ENCODE assay signal across 1 cellular context in the genomic region with DNA sequence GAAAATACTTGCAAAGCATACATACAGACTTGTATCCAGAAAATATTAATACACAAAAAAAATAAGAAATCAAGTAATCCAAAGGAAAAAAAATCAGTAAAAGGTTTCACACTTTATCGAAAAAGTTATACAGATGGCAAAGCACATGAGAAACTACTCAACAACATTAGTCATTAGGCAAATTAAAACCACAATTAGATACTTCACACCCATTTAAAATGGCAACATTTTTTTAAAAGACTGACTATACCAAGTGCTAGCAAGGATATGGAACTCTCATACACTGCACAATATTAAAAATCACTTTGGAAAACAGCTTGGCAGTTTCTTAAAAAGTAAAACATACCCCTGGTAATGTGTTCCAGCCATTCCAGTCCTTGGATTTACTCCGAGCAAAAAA.
TF ChIP-seq lines count a peak whose summit lies in the region.

No MANE protein-coding gene starts in this region.

TF ChIP-seq in WTC11, 78 proteins besides CTCF, POLR2A, EP300 and RAD21 (continued from another document):
- TF ChIP-seq, protein P1, sequence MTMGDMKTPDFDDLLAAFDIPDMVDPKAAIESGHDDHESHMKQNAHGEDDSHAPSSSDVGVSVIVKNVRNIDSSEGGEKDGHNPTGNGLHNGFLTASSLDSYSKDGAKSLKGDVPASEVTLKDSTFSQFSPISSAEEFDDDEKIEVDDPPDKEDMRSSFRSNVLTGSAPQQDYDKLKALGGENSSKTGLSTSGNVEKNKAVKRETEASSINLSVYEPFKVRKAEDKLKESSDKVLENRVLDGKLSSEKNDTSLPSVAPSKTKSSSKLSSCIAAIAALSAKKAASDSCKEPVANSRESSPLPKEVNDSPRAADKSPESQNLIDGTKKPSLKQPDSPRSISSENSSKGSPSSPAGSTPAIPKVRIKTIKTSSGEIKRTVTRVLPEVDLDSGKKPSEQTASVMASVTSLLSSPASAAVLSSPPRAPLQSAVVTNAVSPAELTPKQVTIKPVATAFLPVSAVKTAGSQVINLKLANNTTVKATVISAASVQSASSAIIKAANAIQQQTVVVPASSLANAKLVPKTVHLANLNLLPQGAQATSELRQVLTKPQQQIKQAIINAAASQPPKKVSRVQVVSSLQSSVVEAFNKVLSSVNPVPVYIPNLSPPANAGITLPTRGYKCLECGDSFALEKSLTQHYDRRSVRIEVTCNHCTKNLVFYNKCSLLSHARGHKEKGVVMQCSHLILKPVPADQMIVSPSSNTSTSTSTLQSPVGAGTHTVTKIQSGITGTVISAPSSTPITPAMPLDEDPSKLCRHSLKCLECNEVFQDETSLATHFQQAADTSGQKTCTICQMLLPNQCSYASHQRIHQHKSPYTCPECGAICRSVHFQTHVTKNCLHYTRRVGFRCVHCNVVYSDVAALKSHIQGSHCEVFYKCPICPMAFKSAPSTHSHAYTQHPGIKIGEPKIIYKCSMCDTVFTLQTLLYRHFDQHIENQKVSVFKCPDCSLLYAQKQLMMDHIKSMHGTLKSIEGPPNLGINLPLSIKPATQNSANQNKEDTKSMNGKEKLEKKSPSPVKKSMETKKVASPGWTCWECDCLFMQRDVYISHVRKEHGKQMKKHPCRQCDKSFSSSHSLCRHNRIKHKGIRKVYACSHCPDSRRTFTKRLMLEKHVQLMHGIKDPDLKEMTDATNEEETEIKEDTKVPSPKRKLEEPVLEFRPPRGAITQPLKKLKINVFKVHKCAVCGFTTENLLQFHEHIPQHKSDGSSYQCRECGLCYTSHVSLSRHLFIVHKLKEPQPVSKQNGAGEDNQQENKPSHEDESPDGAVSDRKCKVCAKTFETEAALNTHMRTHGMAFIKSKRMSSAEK (CRISPR knock-in tag; IDR thresholded peaks at IDR 0.05; ENCODE audit: borderline replicate concordance) = no peak
- TF ChIP-seq, protein P2, sequence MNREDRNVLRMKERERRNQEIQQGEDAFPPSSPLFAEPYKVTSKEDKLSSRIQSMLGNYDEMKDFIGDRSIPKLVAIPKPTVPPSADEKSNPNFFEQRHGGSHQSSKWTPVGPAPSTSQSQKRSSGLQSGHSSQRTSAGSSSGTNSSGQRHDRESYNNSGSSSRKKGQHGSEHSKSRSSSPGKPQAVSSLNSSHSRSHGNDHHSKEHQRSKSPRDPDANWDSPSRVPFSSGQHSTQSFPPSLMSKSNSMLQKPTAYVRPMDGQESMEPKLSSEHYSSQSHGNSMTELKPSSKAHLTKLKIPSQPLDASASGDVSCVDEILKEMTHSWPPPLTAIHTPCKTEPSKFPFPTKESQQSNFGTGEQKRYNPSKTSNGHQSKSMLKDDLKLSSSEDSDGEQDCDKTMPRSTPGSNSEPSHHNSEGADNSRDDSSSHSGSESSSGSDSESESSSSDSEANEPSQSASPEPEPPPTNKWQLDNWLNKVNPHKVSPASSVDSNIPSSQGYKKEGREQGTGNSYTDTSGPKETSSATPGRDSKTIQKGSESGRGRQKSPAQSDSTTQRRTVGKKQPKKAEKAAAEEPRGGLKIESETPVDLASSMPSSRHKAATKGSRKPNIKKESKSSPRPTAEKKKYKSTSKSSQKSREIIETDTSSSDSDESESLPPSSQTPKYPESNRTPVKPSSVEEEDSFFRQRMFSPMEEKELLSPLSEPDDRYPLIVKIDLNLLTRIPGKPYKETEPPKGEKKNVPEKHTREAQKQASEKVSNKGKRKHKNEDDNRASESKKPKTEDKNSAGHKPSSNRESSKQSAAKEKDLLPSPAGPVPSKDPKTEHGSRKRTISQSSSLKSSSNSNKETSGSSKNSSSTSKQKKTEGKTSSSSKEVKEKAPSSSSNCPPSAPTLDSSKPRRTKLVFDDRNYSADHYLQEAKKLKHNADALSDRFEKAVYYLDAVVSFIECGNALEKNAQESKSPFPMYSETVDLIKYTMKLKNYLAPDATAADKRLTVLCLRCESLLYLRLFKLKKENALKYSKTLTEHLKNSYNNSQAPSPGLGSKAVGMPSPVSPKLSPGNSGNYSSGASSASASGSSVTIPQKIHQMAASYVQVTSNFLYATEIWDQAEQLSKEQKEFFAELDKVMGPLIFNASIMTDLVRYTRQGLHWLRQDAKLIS (CRISPR knock-in tag; IDR thresholded peaks at IDR 0.05; ENCODE audit: borderline replicate concordance) = no peak
- TF ChIP-seq, protein P3, sequence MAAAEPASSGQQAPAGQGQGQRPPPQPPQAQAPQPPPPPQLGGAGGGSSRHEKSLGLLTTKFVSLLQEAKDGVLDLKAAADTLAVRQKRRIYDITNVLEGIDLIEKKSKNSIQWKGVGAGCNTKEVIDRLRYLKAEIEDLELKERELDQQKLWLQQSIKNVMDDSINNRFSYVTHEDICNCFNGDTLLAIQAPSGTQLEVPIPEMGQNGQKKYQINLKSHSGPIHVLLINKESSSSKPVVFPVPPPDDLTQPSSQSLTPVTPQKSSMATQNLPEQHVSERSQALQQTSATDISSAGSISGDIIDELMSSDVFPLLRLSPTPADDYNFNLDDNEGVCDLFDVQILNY (CRISPR knock-in tag; IDR thresholded peaks at IDR 0.05) = no peak
- no peak for TF ChIP-seq NFYB (CRISPR knock-in tag; conservative IDR thresholded peaks at IDR 0.05; ENCODE audit: low read depth)
- TF ChIP-seq, protein P4, sequence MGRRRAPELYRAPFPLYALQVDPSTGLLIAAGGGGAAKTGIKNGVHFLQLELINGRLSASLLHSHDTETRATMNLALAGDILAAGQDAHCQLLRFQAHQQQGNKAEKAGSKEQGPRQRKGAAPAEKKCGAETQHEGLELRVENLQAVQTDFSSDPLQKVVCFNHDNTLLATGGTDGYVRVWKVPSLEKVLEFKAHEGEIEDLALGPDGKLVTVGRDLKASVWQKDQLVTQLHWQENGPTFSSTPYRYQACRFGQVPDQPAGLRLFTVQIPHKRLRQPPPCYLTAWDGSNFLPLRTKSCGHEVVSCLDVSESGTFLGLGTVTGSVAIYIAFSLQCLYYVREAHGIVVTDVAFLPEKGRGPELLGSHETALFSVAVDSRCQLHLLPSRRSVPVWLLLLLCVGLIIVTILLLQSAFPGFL (CRISPR knock-in tag; IDR thresholded peaks at IDR 0.05; ENCODE audit: borderline replicate concordance) = no peak
